19 cellular contexts compared by ENCODE assay signal in genomic region chr22:32905400-32905799, GRCh38.
A peak's percentile ranks its signal among the peaks of the same experiment; 100 is the strongest.
DNase-seq lines count a peak whose midpoint lies in the region; ATAC-seq and TF ChIP-seq lines count a peak whose summit lies in the region.
"Had no signal": no experiment of that assay in that cellular context is flagged by ENCODE, and none has a peak within 500 bp of the region (broad histone marks: within the 10 kb centered on the region; RNA-seq: fewer than 3 reads in every experiment).

No MANE protein-coding gene starts in this region.

- 30% methylated on average over 2 of the region's 3 CpGs for WGBS in SK-N-SH (ENCODE audit: low lambda C conversion rate)
- 31 to 61% methylated on average over 2 to 3 of the region's 3 CpGs for WGBS in gastroesophageal sphincter (ENCODE audit: low coverage in 1 of 2), 2 donors

- H3K9me2 ChIP-seq in SK-N-SH = no peaks in the 10 kb centered on the region

- no peaks in the 10 kb centered on the region for H4K20me1 ChIP-seq in SK-N-SH (ENCODE audit: insufficient read depth)

- H3K9me3 ChIP-seq in SK-N-SH (no peaks in the 10 kb centered on the region), gastroesophageal sphincter (no peaks in the 10 kb centered on the region), muscle layer of colon (ENCODE audit: low read length) (no peaks in the 10 kb centered on the region)
- H3K9me3 ChIP-seq: A549, mucosa of descending colon had no signal

- no peaks in the 10 kb centered on the region for H3K36me3 ChIP-seq in SK-N-SH (replicated peaks in 1 of 2; ENCODE audit: control insufficient read depth in 1 of 2, insufficient read depth in 2 of 2, low read length in 1 of 2)
- H3K36me3 ChIP-seq in gastroesophageal sphincter = no peaks in the 10 kb centered on the region
- no peaks in the 10 kb centered on the region for H3K36me3 ChIP-seq in muscle layer of colon (ENCODE audit: insufficient read depth, low read length)

- TF ChIP-seq CTCF in SK-N-SH (IDR thresholded peaks at IDR 0.05) = no peak
- no peak for TF ChIP-seq CTCF in gastroesophageal sphincter (IDR thresholded peaks at IDR 0.05)

- no peaks in the 10 kb centered on the region for H3K79me2 ChIP-seq in SK-N-SH (ENCODE audit: insufficient read depth)

- H3K27ac ChIP-seq in SK-N-SH (ENCODE audit: low read depth in 2 of 2, low read length in 1 of 2) (peak overlapping the region in 1 of 2 experiments; percentile 89; a peak in 2 of 4 replicates), gastroesophageal sphincter (peak overlapping the region in 3 of 4 donors; percentile 4 to 36 (median 10)), muscle layer of colon (ENCODE audit: low read depth, low read length) (peak overlapping the region; percentile 48)
- H3K27ac ChIP-seq: A549, RWPE1 had no signal

- H3K4me3 ChIP-seq in SK-N-SH (ENCODE audit: low read depth in 2 of 2, low read length in 1 of 2) (no peak overlapping the region), gastroesophageal sphincter (no peak overlapping the region), muscle layer of colon (ENCODE audit: low read depth in 1 of 2, low read length in 2 of 2) (no peak overlapping the region)
- H3K4me3 ChIP-seq: A549, mucosa of descending colon had no signal

- H3K4me1 ChIP-seq in SK-N-SH (ENCODE audit: control insufficient read depth in 1 of 2, insufficient read depth in 2 of 2, low read depth in 1 of 2, low read length in 1 of 2) = peaks cover 0 to 20% of the 10 kb centered on the region in 2 experiments; a peak in 2 of 4 replicates
- peaks cover 4 to 36% (median 9%) of the 10 kb centered on the region in 3 donors for H3K4me1 ChIP-seq in gastroesophageal sphincter
- H3K4me1 ChIP-seq in muscle layer of colon (ENCODE audit: insufficient read depth, low read length) = peaks cover 27% of the 10 kb centered on the region
- H3K4me1 ChIP-seq: A549 had no signal

- no peak; the same call in 1 of the 2 replicates for TF ChIP-seq RAD21 in SK-N-SH (IDR thresholded peaks at IDR 0.05; ENCODE audit: low read length)

- no peak for TF ChIP-seq POLR2A in gastroesophageal sphincter (IDR thresholded peaks at IDR 0.05)

- POLR2A ChIA-PET in SK-N-SH (lab: Yijun Ruan, JAX) = interaction anchor here (1.0 to 1.5 kb wide), 4 partner anchors 15 to 104 kb away, joined by 3 to 5 read pairs (median 4); partner anchors contain the start of gene TIMP3

- no peak overlapping the region for H2AFZ ChIP-seq in SK-N-SH (ENCODE audit: low read depth)

- H3K9ac ChIP-seq in SK-N-SH (no peak overlapping the region), muscle layer of colon (ENCODE audit: low read length) (no peak overlapping the region)

- no peak for ATAC-seq in SK-N-SH treated with all-trans-retinoic acid at 6 μM for 48 hours
- ATAC-seq in gastroesophageal sphincter = peak; percentile 6
- no peak for ATAC-seq in GM18868 (IDR thresholded peaks at IDR 0.05; ENCODE audit: unreplicated experiment)
- ATAC-seq: A549, left colon, mucosa of descending colon had no signal

- H3K27me3 ChIP-seq in SK-N-SH (ENCODE audit: insufficient read depth) = no peaks in the 10 kb centered on the region
- no peaks in the 10 kb centered on the region for H3K27me3 ChIP-seq in gastroesophageal sphincter
- H3K27me3 ChIP-seq in muscle layer of colon (ENCODE audit: control insufficient read depth in 1 of 2, insufficient read depth in 2 of 2, low read length in 2 of 2) = no peaks in the 10 kb centered on the region

- no peak overlapping the region for H3K4me2 ChIP-seq in SK-N-SH
- H3K4me2 ChIP-seq: A549 had no signal

- DNase-seq in SK-N-SH (peak; percentile 58), superior temporal gyrus (ENCODE audit: extremely low spot score) (peak; percentile 27)
- no peak for DNase-seq in activated T-cell treated with anti-CD3 and anti-CD28 coated beads, Interleukin-2, amount 50 U/mL, for 48 hours
- no peak for DNase-seq in activated CD4-positive, alpha-beta T cell treated with anti-CD3 and anti-CD28 coated beads, Interleukin-2, amount 50 U/mL, for 48 hours
- DNase-seq: activated CD4-positive, alpha-beta T cell treated with anti-CD3 and anti-CD28 coated beads, Interleukin-2, amount 10 ng/mL, durations not matched to agents 7 days and 5 days; amniotic stem cell; C1 segment of cervical spinal cord; effector memory CD4-positive, alpha-beta T cell; mucosa of descending colon; NCI-H1092 treated with DMSO at 0.1 percent for 48 hours; NCI-H2029 treated with DMSO at 0.1 percent for 48 hours; NCI-H446 treated with DMSO at 0.1 percent for 48 hours had no signal

- H3F3A ChIP-seq in SK-N-SH (replicated peaks; ENCODE audit: insufficient read depth) = no peaks in the 10 kb centered on the region

- TF ChIP-seq EP300 in SK-N-SH (IDR thresholded peaks at IDR 0.05; ENCODE audit: borderline replicate concordance in 1 of 2, low read depth in 1 of 2, low read length in 1 of 2) (peak in 1 of 2 experiments; percentile 66; a peak in 1 of 4 replicates), gastroesophageal sphincter (IDR thresholded peaks at IDR 0.05) (no peak)

- CTCF ChIA-PET in SK-N-SH (lab: Yijun Ruan, JAX) = interaction anchor here (0.7 to 1.2 kb wide), 6 partner anchors 9 to 81 kb away, joined by 3 to 4 read pairs (median 3); no protein-coding TSS in a partner anchor

TF ChIP-seq in SK-N-SH, 30 proteins besides CTCF, POLR2A, EP300 and RAD21 (continues in another document):
- TF ChIP-seq GATA2 (CRISPR knock-in tag; IDR thresholded peaks at IDR 0.05) (peak; percentile 80), USF1 (IDR thresholded peaks at IDR 0.05; ENCODE audit: borderline replicate concordance, low read depth) (no peak), POLR2AphosphoS5 (IDR thresholded peaks at IDR 0.05; ENCODE audit: low read depth, low read length) (no peak), EZH2phosphoT487 (IDR thresholded peaks at IDR 0.05; ENCODE audit: borderline replicate concordance, low read depth) (no peak), IRF3 (IDR thresholded peaks at IDR 0.05; ENCODE audit: low read depth, low read length) (no peak), TEAD4 (IDR thresholded peaks at IDR 0.05; ENCODE audit: borderline replicate concordance, insufficient read depth) (no peak), RCOR1 (IDR thresholded peaks at IDR 0.05; ENCODE audit: low read length) (0 out of 2 replicates have a peak, but pooled peaks have one; percentile 30)

TF ChIP-seq in SK-N-SH treated with all-trans-retinoic acid at 6 μM for 48 hours, 23 proteins besides CTCF, POLR2A, EP300 and RAD21:
- TF ChIP-seq ISL1 (CRISPR knock-in tag; IDR thresholded peaks at IDR 0.05) (no peak), ARNTL (CRISPR knock-in tag; IDR thresholded peaks at IDR 0.05; ENCODE audit: borderline replicate concordance, low read depth) (no peak), RARB (CRISPR knock-in tag; IDR thresholded peaks at IDR 0.05) (no peak), ZFP30 (CRISPR knock-in tag; IDR thresholded peaks at IDR 0.05) (no peak), SNAI2 (CRISPR knock-in tag; IDR thresholded peaks at IDR 0.05) (no peak), CSDC2 (CRISPR knock-in tag; IDR thresholded peaks at IDR 0.05) (no peak), ZFP3 (CRISPR knock-in tag; IDR thresholded peaks at IDR 0.05) (no peak)

Comparison
In these comparisons a context has a peak if more than half of its experiments do, and no peak if none do; other contexts are left out.
1. DNase-seq: peak in SK-N-SH (single experiment) and superior temporal gyrus (single experiment); none in activated T-cell treated with anti-CD3 and anti-CD28 coated beads, Interleukin-2, amount 50 U/mL, for 48 hours (0 of 2) and activated CD4-positive, alpha-beta T cell treated with anti-CD3 and anti-CD28 coated beads, Interleukin-2, amount 50 U/mL, for 48 hours (0 of 2).